In the genomic region with DNA sequence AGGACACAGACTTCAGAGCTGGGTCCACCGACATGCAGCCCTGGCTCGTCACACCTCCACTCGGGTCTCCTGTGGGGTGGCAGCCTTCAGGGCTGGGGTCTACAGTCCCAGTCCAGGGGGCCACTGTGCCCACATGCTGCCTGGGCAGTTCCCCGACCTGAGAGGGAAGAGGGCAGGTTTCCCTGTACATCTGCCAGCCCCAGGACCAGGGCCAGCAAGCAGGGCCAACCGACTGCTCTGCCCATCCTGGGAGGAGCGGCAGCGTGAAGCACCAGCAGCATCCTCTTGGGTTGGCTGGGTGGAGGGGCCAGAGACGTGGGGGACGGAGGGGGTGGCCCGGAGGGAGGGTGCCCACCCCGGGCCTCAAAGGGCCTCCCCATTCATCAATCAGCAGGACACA, we compare ENCODE assay signal across 29 cellular contexts.
"Had no signal": no experiment of that assay in that cellular context is flagged by ENCODE, and none has a peak within 500 bp of the region (broad histone marks: within the 10 kb centered on the region; RNA-seq: fewer than 3 reads in every experiment).

No MANE protein-coding gene starts in this region.

- H3K4me3 ChIP-seq: ascending aorta, breast epithelium, cardiac muscle cell, colonic mucosa had no signal

- H3K9me3 Mint-ChIP-seq: activated CD4-positive, alpha-beta memory T cell treated with anti-CD3 and anti-CD28 coated beads, Interleukin-2, amount 10 ng/mL, durations not matched to agents 7 days and 5 days; activated CD4-positive, alpha-beta T cell treated with anti-CD3 and anti-CD28 coated beads, Interleukin-2, amount 10 ng/mL, durations not matched to agents 7 days and 5 days; activated naive CD4-positive, alpha-beta T cell treated with anti-CD3 and anti-CD28 coated beads, Interleukin-2, amount 10 ng/mL, durations not matched to agents 7 days and 5 days; activated naive CD4-positive, alpha-beta T cell treated with anti-CD3 and anti-CD28 coated beads, Interleukin-2, amount 50 U/mL, for 72 hours; activated naive CD8-positive, alpha-beta T cell treated with anti-CD3 and anti-CD28 coated beads, Interleukin-2, amount 10 ng/mL, durations not matched to agents 7 days and 5 days; activated T-cell treated with anti-CD3 and anti-CD28 coated beads, Interleukin-2, amount 50 U/mL, for 24 hours; activated T-cell treated with anti-CD3 and anti-CD28 coated beads, Interleukin-2, amount 50 U/mL, for 72 hours; endodermal cell; T-helper 2 cell treated with Interferon-gamma antibody and Interleukin-4, amounts not matched to agents 5 μg/mL and 100 μg/mL, for 36 hours; WTC11 had no signal

- H3K27ac Mint-ChIP-seq: activated CD4-positive, alpha-beta memory T cell treated with anti-CD3 and anti-CD28 coated beads, Interleukin-2, amount 10 ng/mL, durations not matched to agents 7 days and 5 days; activated CD4-positive, alpha-beta T cell treated with anti-CD3 and anti-CD28 coated beads, Interleukin-2, amount 10 ng/mL, durations not matched to agents 7 days and 5 days; activated naive CD4-positive, alpha-beta T cell treated with anti-CD3 and anti-CD28 coated beads, Interleukin-2, amount 10 ng/mL, durations not matched to agents 7 days and 5 days; activated naive CD4-positive, alpha-beta T cell treated with anti-CD3 and anti-CD28 coated beads, Interleukin-2, amount 50 U/mL, for 72 hours; activated naive CD8-positive, alpha-beta T cell treated with anti-CD3 and anti-CD28 coated beads, Interleukin-2, amount 10 ng/mL, durations not matched to agents 7 days and 5 days; activated T-cell treated with anti-CD3 and anti-CD28 coated beads, Interleukin-2, amount 50 U/mL, for 24 hours; activated T-cell treated with anti-CD3 and anti-CD28 coated beads, Interleukin-2, amount 50 U/mL, for 72 hours; endodermal cell; T-helper 17 cell; T-helper 2 cell treated with Interferon-gamma antibody and Interleukin-4, amounts not matched to agents 5 μg/mL and 100 μg/mL, for 36 hours had no signal

- H3K27me3 ChIP-seq: ascending aorta, breast epithelium, cardiac muscle cell, colonic mucosa had no signal

- DNase-seq: activated CD4-positive, alpha-beta memory T cell treated with anti-CD3 and anti-CD28 coated beads, Interleukin-2, amount 10 ng/mL, durations not matched to agents 7 days and 5 days; activated CD4-positive, alpha-beta T cell treated with anti-CD3 and anti-CD28 coated beads for 1 hour; activated CD4-positive, alpha-beta T cell treated with anti-CD3 and anti-CD28 coated beads for 4 hours; activated CD4-positive, alpha-beta T cell treated with anti-CD3 and anti-CD28 coated beads, Interleukin-2, amount 10 ng/mL, durations not matched to agents 7 days and 5 days; activated CD4-positive, alpha-beta T cell treated with anti-CD3 and anti-CD28 coated beads, Interleukin-2, amount 50 U/mL, for 4 hours; activated CD8-positive, alpha-beta memory T cell treated with anti-CD3 and anti-CD28 coated beads, Interleukin-2, amount 50 U/mL, for 48 hours; activated gamma-delta T cell; activated naive CD4-positive, alpha-beta T cell; activated naive CD4-positive, alpha-beta T cell treated with anti-CD3 and anti-CD28 coated beads, Interleukin-2, amount 10 ng/mL, durations not matched to agents 7 days and 5 days; activated naive CD8-positive, alpha-beta T cell treated with anti-CD3 and anti-CD28 coated beads, Interleukin-2, amount 10 ng/mL, durations not matched to agents 7 days and 5 days; activated T-cell treated with anti-CD3 and anti-CD28 coated beads for 4 hours; activated T-cell treated with anti-CD3 and anti-CD28 coated beads, Interleukin-2, amount 50 U/mL, for 24 hours; activated T-cell treated with anti-CD3 and anti-CD28 coated beads, Interleukin-2, amount 50 U/mL, for 72 hours; central memory CD4-positive, alpha-beta T cell; cerebellar nuclear complex; colonic mucosa; effector memory CD4-positive, alpha-beta T cell; endodermal cell; foreskin fibroblast; T-helper 1 cell; T-helper 17 cell; T1000 had no signal

- H3K36me3 ChIP-seq: ascending aorta, breast epithelium, cardiac muscle cell, colonic mucosa had no signal

- H3K9me3 ChIP-seq: ascending aorta, breast epithelium, colonic mucosa had no signal

- H3K36me3 Mint-ChIP-seq: activated naive CD4-positive, alpha-beta T cell treated with anti-CD3 and anti-CD28 coated beads, Interleukin-2, amount 10 ng/mL, durations not matched to agents 7 days and 5 days; activated naive CD4-positive, alpha-beta T cell treated with anti-CD3 and anti-CD28 coated beads, Interleukin-2, amount 50 U/mL, for 72 hours; activated naive CD8-positive, alpha-beta T cell treated with anti-CD3 and anti-CD28 coated beads, Interleukin-2, amount 10 ng/mL, durations not matched to agents 7 days and 5 days had no signal

- H3K27ac ChIP-seq: ascending aorta, breast epithelium, cardiac muscle cell, colonic mucosa had no signal

- H3K4me1 Mint-ChIP-seq: activated CD4-positive, alpha-beta memory T cell treated with anti-CD3 and anti-CD28 coated beads, Interleukin-2, amount 10 ng/mL, durations not matched to agents 7 days and 5 days; endodermal cell had no signal

- ATAC-seq: activated naive CD4-positive, alpha-beta T cell treated with anti-CD3 and anti-CD28 coated beads, Interleukin-2, amount 50 U/mL, for 72 hours; activated T-cell treated with anti-CD3 and anti-CD28 coated beads, Interleukin-2, amount 50 U/mL, for 72 hours; T-helper 17 cell; WTC11 had no signal

- H3K27me3 Mint-ChIP-seq: activated CD4-positive, alpha-beta memory T cell treated with anti-CD3 and anti-CD28 coated beads, Interleukin-2, amount 10 ng/mL, durations not matched to agents 7 days and 5 days; activated CD4-positive, alpha-beta T cell treated with anti-CD3 and anti-CD28 coated beads, Interleukin-2, amount 10 ng/mL, durations not matched to agents 7 days and 5 days; T-helper 17 cell had no signal

- H3K4me1 ChIP-seq: ascending aorta had no signal

- H3K4me3 Mint-ChIP-seq: activated CD4-positive, alpha-beta memory T cell treated with anti-CD3 and anti-CD28 coated beads, Interleukin-2, amount 10 ng/mL, durations not matched to agents 7 days and 5 days; activated CD4-positive, alpha-beta T cell treated with anti-CD3 and anti-CD28 coated beads, Interleukin-2, amount 10 ng/mL, durations not matched to agents 7 days and 5 days; activated naive CD4-positive, alpha-beta T cell treated with anti-CD3 and anti-CD28 coated beads, Interleukin-2, amount 10 ng/mL, durations not matched to agents 7 days and 5 days; activated naive CD8-positive, alpha-beta T cell treated with anti-CD3 and anti-CD28 coated beads, Interleukin-2, amount 10 ng/mL, durations not matched to agents 7 days and 5 days; activated T-cell treated with anti-CD3 and anti-CD28 coated beads, Interleukin-2, amount 50 U/mL, for 24 hours; activated T-cell treated with anti-CD3 and anti-CD28 coated beads, Interleukin-2, amount 50 U/mL, for 72 hours; brain; endodermal cell; T-helper 17 cell; T-helper 2 cell treated with Interferon-gamma antibody and Interleukin-4, amounts not matched to agents 5 μg/mL and 100 μg/mL, for 36 hours; WTC11 had no signal
